In genomic region chr1:2539312-2539907, GRCh38 we compare ENCODE assay signal across 9 cellular contexts. TPM values are rescaled to one million over a fixed set of nuclear protein-coding genes. Genes with fewer than 3 reads are reported as not detected.
DNase-seq lines count a peak whose midpoint lies in the region; ATAC-seq and TF ChIP-seq lines count a peak whose summit lies in the region.
"Had no signal": no experiment of that assay in that cellular context is flagged by ENCODE, and none has a peak within 500 bp of the region (broad histone marks: within the 10 kb centered on the region; RNA-seq: fewer than 3 reads in every experiment).

No MANE protein-coding gene starts in this region.

- peaks cover 0 to 48% (median 8%) of the 10 kb centered on the region in 4 donors for H3K4me1 ChIP-seq in Peyer's patch
- peaks cover 48% of the 10 kb centered on the region for H3K4me1 ChIP-seq in suprapubic skin
- peaks cover 31 to 69% (median 38%) of the 10 kb centered on the region in 3 donors for H3K4me1 ChIP-seq in esophagus squamous epithelium

- 87% methylated on average over 6 of the region's 12 CpGs for WGBS in suprapubic skin
- 84 to 100% methylated on average over 2 to 6 of the region's 12 CpGs for WGBS in esophagus squamous epithelium, 2 donors

- no peaks in the 10 kb centered on the region for H3K9me3 ChIP-seq in Peyer's patch
- H3K9me3 ChIP-seq in suprapubic skin: no peaks in the 10 kb centered on the region
- H3K9me3 ChIP-seq in esophagus squamous epithelium: no peaks in the 10 kb centered on the region

- no peak overlapping the region for H3K4me3 Mint-ChIP-seq in chondrocyte (ENCODE audit: unreplicated experiment)
- H3K4me3 Mint-ChIP-seq: activated T-helper 1 cell treated with anti-CD3 and anti-CD28 coated beads, Interleukin-12 subunit alpha, Interleukin-12 subunit beta, Interleukin-2, Interleukin-4 antibody, amounts not matched to agents 30 ng/mL and 10 ng/mL and 1 ng/mL, durations not matched to agents 14 hours and 24 hours and 36 hours had no signal

- H3K27me3 ChIP-seq in Peyer's patch: peaks cover 0 to 7% of the 10 kb centered on the region in 2 donors
- peaks cover 32% of the 10 kb centered on the region for H3K27me3 ChIP-seq in suprapubic skin
- H3K27me3 ChIP-seq in esophagus squamous epithelium: peaks cover 0 to 83% (median 0%) of the 10 kb centered on the region in 4 donors

- no peaks in the 10 kb centered on the region for H3K9me3 Mint-ChIP-seq in chondrocyte (ENCODE audit: low read depth)
- H3K9me3 Mint-ChIP-seq: activated T-helper 1 cell treated with anti-CD3 and anti-CD28 coated beads, Interleukin-12 subunit alpha, Interleukin-12 subunit beta, Interleukin-2, Interleukin-4 antibody, amounts not matched to agents 30 ng/mL and 10 ng/mL and 1 ng/mL, durations not matched to agents 14 hours and 24 hours and 36 hours had no signal

- no peak for ATAC-seq in GM18517 (IDR thresholded peaks at IDR 0.05; ENCODE audit: unreplicated experiment)

- TF ChIP-seq CTCF in Peyer's patch (IDR thresholded peaks at IDR 0.05): peak in 4 of 6 experiments; percentile 10 to 36 (median 30)
- TF ChIP-seq CTCF in chondrocyte (IDR thresholded peaks at IDR 0.05): peak; percentile 64
- no peak for TF ChIP-seq CTCF in suprapubic skin (IDR thresholded peaks at IDR 0.05)
- TF ChIP-seq CTCF in esophagus squamous epithelium (IDR thresholded peaks at IDR 0.05): peak in 3 of 6 experiments; percentile 7 to 40 (median 11)

- H3K36me3 ChIP-seq in Peyer's patch (no peaks in the 10 kb centered on the region), suprapubic skin (no peaks in the 10 kb centered on the region), esophagus squamous epithelium (no peaks in the 10 kb centered on the region)

- no peaks in the 10 kb centered on the region for H3K36me3 Mint-ChIP-seq in chondrocyte (ENCODE audit: low read depth)

- H3K4me3 ChIP-seq in Peyer's patch: no peak overlapping the region
- H3K4me3 ChIP-seq in suprapubic skin: no peak overlapping the region
- H3K4me3 ChIP-seq in esophagus squamous epithelium: no peak overlapping the region

- peaks cover 8% of the 10 kb centered on the region for H3K27me3 Mint-ChIP-seq in chondrocyte (ENCODE audit: low read depth)

- H3K27ac Mint-ChIP-seq in chondrocyte (ENCODE audit: unreplicated experiment): no peak overlapping the region
- H3K27ac Mint-ChIP-seq: activated T-helper 1 cell treated with anti-CD3 and anti-CD28 coated beads, Interleukin-12 subunit alpha, Interleukin-12 subunit beta, Interleukin-2, Interleukin-4 antibody, amounts not matched to agents 30 ng/mL and 10 ng/mL and 1 ng/mL, durations not matched to agents 14 hours and 24 hours and 36 hours had no signal

- TF ChIP-seq POLR2A in Peyer's patch (IDR thresholded peaks at IDR 0.05): no peak
- TF ChIP-seq POLR2A in suprapubic skin (IDR thresholded peaks at IDR 0.05): no peak
- no peak for TF ChIP-seq POLR2A in esophagus squamous epithelium (IDR thresholded peaks at IDR 0.05)

- TF ChIP-seq EP300 in suprapubic skin (IDR thresholded peaks at IDR 0.05): no peak

- H3K4me1 Mint-ChIP-seq in chondrocyte (ENCODE audit: low read depth): peaks cover 7% of the 10 kb centered on the region

- peak; percentile 66 for DNase-seq in activated CD4-positive, alpha-beta T cell treated with anti-CD3 and anti-CD28 coated beads for 48 hours
- DNase-seq in activated CD4-positive, alpha-beta T cell treated with anti-CD3 and anti-CD28 coated beads, Interleukin-2, amount 50 U/mL, for 4 hours: no peak
- DNase-seq in Peyer's patch (no peak), chondrocyte (ENCODE audit: low spot score) (no peak), suprapubic skin (ENCODE audit: low spot score in 2 of 2) (no peak), esophagus squamous epithelium (lab: John Stamatoyannopoulos, UW) (no peak)
- peak; percentile 41 for DNase-seq in stimulated activated CD4-positive, alpha-beta T cell treated with anti-CD3 and anti-CD28 coated beads, Interleukin-4, amount 100 ng/mL, for 1 hour

- intact Hi-C loops in esophagus squamous epithelium (cut with DNase I): no loop called here

- H3K27ac ChIP-seq in Peyer's patch (no peak overlapping the region), suprapubic skin (no peak overlapping the region), esophagus squamous epithelium (no peak overlapping the region)

RNA-seq across cellular contexts. Expression of gene HES5, which starts 9.3 kb away (rescaled TPM):
- total RNA-seq in Peyer's patch (under 1 TPM in 1 of 4 donors, not detected in 3; 0.88 TPM), chondrocyte (not detected in 3 replicates), suprapubic skin (10 to 100 TPM in 1 of 4 donors, 1 to 10 TPM in 3; 2.6 to 12.0 (median 5.9) TPM), esophagus squamous epithelium (under 1 TPM in 3 of 4 donors, not detected in 1; 0.35 to 0.76 (median 0.70) TPM)
- total RNA-seq: activated T-helper 1 cell treated with anti-CD3 and anti-CD28 coated beads, Interleukin-12 subunit alpha, Interleukin-12 subunit beta, Interleukin-2, Interleukin-4 antibody, amounts not matched to agents 30 ng/mL and 10 ng/mL and 1 ng/mL, durations not matched to agents 14 hours and 24 hours and 36 hours had no signal

RNA-seq across cellular contexts. Expression of gene PANK4, which starts 13.0 kb away (rescaled TPM):
- 10 to 100 TPM; 43.4 to 82.5 (median 70.5) TPM for total RNA-seq in Peyer's patch
- 19.6 to 32.6 TPM (median 20.5 TPM) in 3 replicates for total RNA-seq in chondrocyte
- 10 to 100 TPM; 17.7 to 36.0 (median 29.7) TPM for total RNA-seq in suprapubic skin
- total RNA-seq in esophagus squamous epithelium: 10 to 100 TPM; 11.8 to 29.1 (median 17.0) TPM

RNA-seq across cellular contexts. Expression of gene TNFRSF14, which starts 16.8 kb away (rescaled TPM):
- total RNA-seq in Peyer's patch (100 to 1,000 TPM; 231 to 532 (median 316) TPM), chondrocyte (0.95 to 2.5 TPM (median 1.1 TPM) in 3 replicates), suprapubic skin (100 to 1,000 TPM in 1 of 4 donors, 10 to 100 TPM in 3; 33.3 to 111 (median 60.9) TPM), esophagus squamous epithelium (10 to 100 TPM; 13.8 to 39.5 (median 19.6) TPM)

RNA-seq across cellular contexts. Expression of gene PRXL2B, which starts 47.2 kb away (rescaled TPM):
- total RNA-seq in Peyer's patch (10 to 100 TPM; 41.3 to 79.5 (median 59.0) TPM), chondrocyte (20.4 to 25.6 TPM (median 22.4 TPM) in 3 replicates), suprapubic skin (10 to 100 TPM in 2 of 4 donors, 1 to 10 TPM in 2; 9.7 to 16.3 (median 10.7) TPM), esophagus squamous epithelium (10 to 100 TPM in 3 of 4 donors, 1 to 10 TPM in 1; 8.2 to 33.9 (median 11.3) TPM)

Comparison
In these comparisons a context has a peak if more than half of its experiments do, and no peak if none do; other contexts are left out.
1. DNase-seq: peak in activated CD4-positive, alpha-beta T cell treated with anti-CD3 and anti-CD28 coated beads for 48 hours (single experiment) and stimulated activated CD4-positive, alpha-beta T cell treated with anti-CD3 and anti-CD28 coated beads, Interleukin-4, amount 100 ng/mL, for 1 hour (single experiment); none in activated CD4-positive, alpha-beta T cell treated with anti-CD3 and anti-CD28 coated beads, Interleukin-2, amount 50 U/mL, for 4 hours (0 of 2), Peyer's patch (0 of 3), chondrocyte (single experiment), suprapubic skin (0 of 2) and esophagus squamous epithelium (single experiment).
2. CTCF ChIP-seq: peak in Peyer's patch (4 of 6) and chondrocyte (single experiment); none in suprapubic skin (0 of 2).